ENCODE assay signal across 8 cellular contexts in genomic region chr19:2048959-2049740, GRCh38. TPM values are rescaled to one million over a fixed set of nuclear protein-coding genes. Genes with fewer than 3 reads are reported as not detected.
A peak's percentile ranks its signal among the peaks of the same experiment; 100 is the strongest.
DNase-seq lines count a peak whose midpoint lies in the region; ATAC-seq and TF ChIP-seq lines count a peak whose summit lies in the region.

No MANE protein-coding gene starts in this region.

- DNase-seq in AG10803 (ENCODE audit: low read depth) (no peak), LNCaP clone FGC (ENCODE audit: low read depth) (no peak), H4 (ENCODE audit: low spot score) (no peak)

- H3K9me3 ChIP-seq in ectodermal cell (ENCODE audit: control insufficient read depth, low read length) = no peaks in the 10 kb centered on the region
- H3K9me3 ChIP-seq in muscle layer of duodenum (ENCODE audit: control insufficient read depth in 1 of 2, low read length in 2 of 2) = no peaks in the 10 kb centered on the region

- WGBS in ectodermal cell, 2 experiments = 91 to 92% methylated on average over 27 of the region's 27 CpGs

- ATAC-seq in HG03378 (IDR thresholded peaks at IDR 0.05; ENCODE audit: unreplicated experiment) = no peak
- no peak for ATAC-seq in HG02571 (IDR thresholded peaks at IDR 0.05; ENCODE audit: unreplicated experiment)
- no peak for ATAC-seq in GM19395 (IDR thresholded peaks at IDR 0.05; ENCODE audit: unreplicated experiment)

- H3K36me3 ChIP-seq in ectodermal cell (ENCODE audit: control insufficient read depth, insufficient read depth, low read length) (peaks cover 3% of the 10 kb centered on the region), muscle layer of duodenum (ENCODE audit: control insufficient read depth in 1 of 2, insufficient read depth in 2 of 2, low read length in 2 of 2) (peaks cover 3 to 27% of the 10 kb centered on the region in 2 donors)

- TF ChIP-seq CTCF in AG10803 (conservative IDR thresholded peaks at IDR 0.05; ENCODE audit: low read length) (no peak), LNCaP clone FGC (IDR thresholded peaks at IDR 0.05; ENCODE audit: control insufficient read depth, extremely low read depth, insufficient read depth) (no peak)

- no peak overlapping the region for H3K27ac ChIP-seq in ectodermal cell (ENCODE audit: insufficient read depth, low read depth, low read length, poor library complexity, severe bottlenecking)
- H3K27ac ChIP-seq in muscle layer of duodenum (ENCODE audit: low read length) = peak overlapping the region; percentile 80

- H3K4me3 ChIP-seq in AG10803 (ENCODE audit: low read length) = peak overlapping the region; percentile 88
- peak overlapping the region; percentile 85 for H3K4me3 ChIP-seq in LNCaP clone FGC (ENCODE audit: low read depth, low read length)
- peak overlapping the region; percentile 78 for H3K4me3 ChIP-seq in ectodermal cell (ENCODE audit: insufficient read depth, low read depth, low read length)
- peak overlapping the region; percentile 80 to 99 for H3K4me3 ChIP-seq in muscle layer of duodenum (ENCODE audit: low read depth in 1 of 2, low read length in 2 of 2)

- H3K27me3 ChIP-seq in ectodermal cell (ENCODE audit: control insufficient read depth, insufficient read depth, low read length, poor library complexity, severe bottlenecking) (no peaks in the 10 kb centered on the region), muscle layer of duodenum (ENCODE audit: low read depth, low read length) (no peaks in the 10 kb centered on the region)

- peaks cover 21% of the 10 kb centered on the region for H3K4me1 ChIP-seq in ectodermal cell (ENCODE audit: control insufficient read depth, insufficient read depth, low read length)
- peaks cover 21 to 68% of the 10 kb centered on the region in 2 donors for H3K4me1 ChIP-seq in muscle layer of duodenum (ENCODE audit: control insufficient read depth in 1 of 2, insufficient read depth in 2 of 2, low read length in 2 of 2)

RNA-seq across cellular contexts. Expression of gene MKNK2, which starts 1.9 kb away (rescaled TPM):
- polyA plus RNA-seq in ectodermal cell (2013, experiment 1 of 4) = 140 TPM
- 134 TPM for polyA plus RNA-seq in ectodermal cell (2013, experiment 2 of 4)
- 108 TPM for polyA plus RNA-seq in ectodermal cell (2013, experiment 3 of 4)
- polyA plus RNA-seq in ectodermal cell (2013, experiment 4 of 4) = 109 TPM
- 33.9 and 49.6 TPM in 2 replicates for total RNA-seq in H4 (2014; rRNA removed; shearing (Covaris generic))

RNA-seq across cellular contexts. Expression of gene BTBD2, which starts 33.6 kb away (rescaled TPM):
- 146 TPM for polyA plus RNA-seq in ectodermal cell (2013, experiment 1 of 4)
- 144 TPM for polyA plus RNA-seq in ectodermal cell (2013, experiment 2 of 4)
- 130 TPM for polyA plus RNA-seq in ectodermal cell (2013, experiment 3 of 4)
- polyA plus RNA-seq in ectodermal cell (2013, experiment 4 of 4) = 138 TPM
- 37.6 and 40.1 TPM in 2 replicates for total RNA-seq in H4 (2014; rRNA removed; shearing (Covaris generic))

RNA-seq across cellular contexts. Expression of gene MOB3A, which starts 47.0 kb away (rescaled TPM):
- polyA plus RNA-seq in ectodermal cell (2013, experiment 1 of 4) = 21.5 TPM
- polyA plus RNA-seq in ectodermal cell (2013, experiment 2 of 4) = 23.6 TPM
- 12.7 TPM for polyA plus RNA-seq in ectodermal cell (2013, experiment 3 of 4)
- polyA plus RNA-seq in ectodermal cell (2013, experiment 4 of 4) = 14.2 TPM
- total RNA-seq in H4 (2014; rRNA removed; shearing (Covaris generic)) = 3.8 and 9.0 TPM in 2 replicates

RNA-seq across cellular contexts. Expression of gene IZUMO4, which starts 47.6 kb away (rescaled TPM):
- 3.4 TPM for polyA plus RNA-seq in ectodermal cell (2013, experiment 1 of 4)
- polyA plus RNA-seq in ectodermal cell (2013, experiment 2 of 4) = 3.9 TPM
- polyA plus RNA-seq in ectodermal cell (2013, experiment 3 of 4) = 2.7 TPM
- polyA plus RNA-seq in ectodermal cell (2013, experiment 4 of 4) = 3.1 TPM
- total RNA-seq in H4 (2014; rRNA removed; shearing (Covaris generic)) = 1.3 and 4.2 TPM in 2 replicates
